In genomic region chr10:100037758-100038315, GRCh38 we compare ENCODE assay signal across 27 cellular contexts. TPM values are rescaled to one million over a fixed set of nuclear protein-coding genes. Genes with fewer than 3 reads are reported as not detected.
DNase-seq lines count a peak whose midpoint lies in the region; ATAC-seq, FAIRE-seq and TF ChIP-seq lines count a peak whose summit lies in the region.
"Had no signal": no experiment of that assay in that cellular context is flagged by ENCODE, and none has a peak within 500 bp of the region (broad histone marks: within the 10 kb centered on the region; RNA-seq: fewer than 3 reads in every experiment).

No MANE protein-coding gene starts in this region.

- H3K9me1 ChIP-seq in IMR-90 (ENCODE audit: insufficient read depth, low read length) = no peaks in the 10 kb centered on the region

- TF ChIP-seq RAD21 in IMR-90 (IDR thresholded peaks at IDR 0.05; ENCODE audit: low read length) = no peak

- no peak overlapping the region for H2AK9ac ChIP-seq in IMR-90 (replicated peaks; ENCODE audit: low read depth, low read length, poor library complexity)

- H3K56ac ChIP-seq in IMR-90 (ENCODE audit: extremely low read depth, insufficient read depth, low read length) (no peak overlapping the region), mesendoderm (ENCODE audit: low read length) (peak overlapping the region; percentile 6)

- H3K4me1 ChIP-seq in BLaER1 treated with 17β-estradiol and CSF1 and Interleukin-3, amounts not matched to agents 10 nM and 100 nM = peaks cover 6 to 20% (median 13%) of the 10 kb centered on the region in 10 experiments; a peak in 19 of 20 replicates
- H3K4me1 ChIP-seq in IMR-90 (ENCODE audit: control insufficient read depth, insufficient read depth, low read length) (no peaks in the 10 kb centered on the region), mesendoderm (ENCODE audit: control insufficient read depth, low read depth, low read length) (peaks cover 6% of the 10 kb centered on the region), upper lobe of left lung (no peaks in the 10 kb centered on the region), A673 (ENCODE audit: insufficient read depth, low read length, poor library complexity, severe bottlenecking) (peaks cover 3% of the 10 kb centered on the region)

- no CpG with 5 or more reads among the region's 5 CpGs for WGBS in IMR-90 (ENCODE audit: extremely low coverage in 2 of 2, insufficient read length in 1 of 2), 2 experiments
- no CpG with 5 or more reads among the region's 5 CpGs for WGBS in mesendoderm (ENCODE audit: extremely low coverage, insufficient coverage, low lambda C conversion rate)
- WGBS in upper lobe of left lung, 2 donors = 87 to 94% methylated on average over 5 of the region's 5 CpGs

- H2BK20ac ChIP-seq in IMR-90 (ENCODE audit: low read depth, low read length) = no peak overlapping the region

- H3K27me3 ChIP-seq in BLaER1 treated with 17β-estradiol and CSF1 and Interleukin-3, amounts not matched to agents 10 nM and 100 nM = no peaks in the 10 kb centered on the region
- H3K27me3 ChIP-seq in IMR-90 (ENCODE audit: control insufficient read depth, insufficient read depth, low read length) = no peaks in the 10 kb centered on the region
- no peaks in the 10 kb centered on the region for H3K27me3 ChIP-seq in bronchial epithelial cell (ENCODE audit: control insufficient read depth, insufficient read depth, low read length)
- H3K27me3 ChIP-seq in mesendoderm (ENCODE audit: insufficient read depth, low read length, poor library complexity) = no peaks in the 10 kb centered on the region
- H3K27me3 ChIP-seq in upper lobe of left lung = no peaks in the 10 kb centered on the region
- H3K27me3 ChIP-seq in A673 (replicated peaks; ENCODE audit: insufficient read depth, low read depth, low read length, poor library complexity) = no peaks in the 10 kb centered on the region

- H3K4me3 ChIP-seq in BLaER1 treated with 17β-estradiol and CSF1 and Interleukin-3, amounts not matched to agents 10 nM and 100 nM = no peak overlapping the region
- H3K4me3 ChIP-seq in IMR-90 (ENCODE audit: insufficient read depth, low read depth, low read length) = no peak overlapping the region
- H3K4me3 ChIP-seq in bronchial epithelial cell (ENCODE audit: low read depth, low read length) = no peak overlapping the region
- no peak overlapping the region for H3K4me3 ChIP-seq in mesendoderm (ENCODE audit: low read length)
- no peak overlapping the region for H3K4me3 ChIP-seq in upper lobe of left lung
- H3K4me3 ChIP-seq in A673 (ENCODE audit: low read depth, low read length, poor library complexity, severe bottlenecking) = no peak overlapping the region
- H3K4me3 ChIP-seq: coronary artery, HAP-1 had no signal

- H3K9ac ChIP-seq in BLaER1 treated with 17β-estradiol and CSF1 and Interleukin-3, amounts not matched to agents 10 nM and 100 nM = no peak overlapping the region
- no peak overlapping the region for H3K9ac ChIP-seq in IMR-90 (ENCODE audit: low read depth, low read length)
- H3K9ac ChIP-seq in mesendoderm (ENCODE audit: low read length) = no peak overlapping the region

- H3K4ac ChIP-seq in IMR-90 (ENCODE audit: low read depth, low read length) (no peak overlapping the region), mesendoderm (ENCODE audit: low read depth, low read length) (peak overlapping the region; percentile 65)

- DNase-seq in IMR-90 (no peak), bronchial epithelial cell (ENCODE audit: low read depth) (peak; percentile 71), mesendoderm (no peak), upper lobe of left lung (no peak), A673 (ENCODE audit: low spot score) (no peak), GM13977 (ENCODE audit: low spot score) (no peak)
- DNase-seq in activated CD4-positive, alpha-beta T cell treated with anti-CD3 and anti-CD28 coated beads, Interleukin-2, amount 50 U/mL, for 48 hours = no peak
- DNase-seq: activated CD4-positive, alpha-beta T cell treated with anti-CD3 and anti-CD28 coated beads for 1 hour; activated naive CD8-positive, alpha-beta T cell treated with anti-CD3 and anti-CD28 coated beads for 36 hours; CD8-positive, alpha-beta memory T cell; DMS79 treated with DMSO at 0.1 percent for 48 hours; hippocampal formation; Karpas-422; kidney; NCI-H1092; NCI-H2081; posterior cingulate gyrus; stimulated activated CD4-positive, alpha-beta T cell treated with anti-CD3 and anti-CD28 coated beads, Interleukin-2, amount 100 ng/mL, for 24 hours; stimulated activated naive CD4-positive, alpha-beta T cell treated with Interleukin-2 at 50 U/mL for 16 hours had no signal

- no peak overlapping the region for H2AFZ ChIP-seq in IMR-90 (replicated peaks; ENCODE audit: low read length, poor library complexity)

- no peak for FAIRE-seq in bronchial epithelial cell (lab: Jason Lieb, UNC)
- FAIRE-seq: kidney, TTC549 had no signal

- H4K91ac ChIP-seq in IMR-90 (ENCODE audit: insufficient read depth, low read depth, low read length) = no peak overlapping the region

- in situ Hi-C loops in IMR-90 (cut with MboI; ENCODE audit: low sequenced_read_pairs) (no loop called here), GM13977 (cut with MboI; ENCODE audit: low pct_unique_long_range_greater_than_20kb, low sequenced_read_pairs, unreplicated experiment) (no loop called here)

- no peaks in the 10 kb centered on the region for H3K79me1 ChIP-seq in IMR-90 (ENCODE audit: low read depth in 1 of 2, low read length in 2 of 2)
- no peaks in the 10 kb centered on the region for H3K79me1 ChIP-seq in mesendoderm (ENCODE audit: low read length)

- no peak overlapping the region for H2BK120ac ChIP-seq in IMR-90 (ENCODE audit: low read depth, low read length)
- peak overlapping the region; percentile 61 for H2BK120ac ChIP-seq in mesendoderm (ENCODE audit: low read depth, low read length)

- peaks cover 0 to 3% (median 0%) of the 10 kb centered on the region in 11 experiments; a peak in 1 of 22 replicates for H3K9me3 ChIP-seq in BLaER1 treated with 17β-estradiol and CSF1 and Interleukin-3, amounts not matched to agents 10 nM and 100 nM (replicated peaks in 1 of 11)
- H3K9me3 ChIP-seq in IMR-90 (ENCODE audit: control insufficient read depth, insufficient read depth, low read length) (no peaks in the 10 kb centered on the region), upper lobe of left lung (no peaks in the 10 kb centered on the region), A673 (ENCODE audit: low read depth, low read length, poor library complexity, severe bottlenecking) (no peaks in the 10 kb centered on the region)
- H3K9me3 ChIP-seq: HAP-1 had no signal

- dilution Hi-C loops in IMR-90 (cut with HindIII; ENCODE audit: low sequenced_read_pairs, unreplicated experiment) = no loop called here

- BruUV-seq in IMR-90 (replicated peaks; lab: Mats Ljungman, UMichigan) = no TSS peak
- BruUV-seq in A673 (replicated peaks; lab: Mats Ljungman, UMichigan) = no TSS peak

- H2AK5ac ChIP-seq in IMR-90 (ENCODE audit: low read depth, low read length) = no peak overlapping the region
- H2AK5ac ChIP-seq in mesendoderm (ENCODE audit: low read length) = no peak overlapping the region

- H3K79me2 ChIP-seq in mesendoderm (ENCODE audit: control insufficient read depth, insufficient read depth, low read length) = no peaks in the 10 kb centered on the region

- POLR2A ChIA-PET in IMR-90 (lab: Charles Lee; ENCODE audit: unreplicated experiment) (no interaction called here), A673 (lab: Charles Lee; ENCODE audit: low non-redundant PET) (interaction anchor here (0.5 kb wide), 1 partner anchor 161 kb away, joined by 3 read pairs; no protein-coding TSS in a partner anchor)

- H2BK5ac ChIP-seq in IMR-90 (ENCODE audit: low read depth, low read length, poor library complexity, severe bottlenecking) = no peak overlapping the region
- no peak overlapping the region for H2BK5ac ChIP-seq in mesendoderm (ENCODE audit: low read length)

- TF ChIP-seq CTCF in IMR-90 (conservative IDR thresholded peaks at IDR 0.05; ENCODE audit: low read depth, low read length) (no peak), bronchial epithelial cell (IDR thresholded peaks at IDR 0.05; ENCODE audit: insufficient read depth, low read length, severe bottlenecking) (no peak), upper lobe of left lung (IDR thresholded peaks at IDR 0.05) (no peak), A673 (conservative IDR thresholded peaks at IDR 0.05; ENCODE audit: low read depth, low read length) (no peak), GM13977 (IDR thresholded peaks at IDR 0.05; ENCODE audit: extremely low read depth, insufficient read depth, missing control alignments) (no peak)

- intact Hi-C loops in IMR-90 (cut with micrococcal nuclease) (no loop called here), A673 (cut with micrococcal nuclease; ENCODE audit: unreplicated experiment) (no loop called here)

- H4K20me1 ChIP-seq in BLaER1 treated with 17β-estradiol and CSF1 and Interleukin-3, amounts not matched to agents 10 nM and 100 nM = no peaks in the 10 kb centered on the region
- H4K20me1 ChIP-seq in IMR-90 (ENCODE audit: insufficient read depth, low read length) = no peaks in the 10 kb centered on the region

- no peak overlapping the region for H3K23ac ChIP-seq in IMR-90 (ENCODE audit: low read depth, low read length)
- no peak overlapping the region for H3K23ac ChIP-seq in mesendoderm (ENCODE audit: low read length)

- ATAC-seq in IMR-90 (ENCODE audit: low read depth) = no peak
- ATAC-seq in upper lobe of left lung (ENCODE audit: low FRiP score in 2 of 2) = no peak

- no peak overlapping the region for H3K18ac ChIP-seq in IMR-90 (ENCODE audit: low read depth, low read length)
- H3K18ac ChIP-seq in mesendoderm (ENCODE audit: low read length) = peak overlapping the region; percentile 76

- H2BK15ac ChIP-seq in IMR-90 (ENCODE audit: low read depth, low read length) (no peak overlapping the region), mesendoderm (replicated peaks; ENCODE audit: low read depth) (no peak overlapping the region)

- no peak overlapping the region for H3K27ac ChIP-seq in BLaER1 treated with 17β-estradiol and CSF1 and Interleukin-3, amounts not matched to agents 10 nM and 100 nM
- H3K27ac ChIP-seq in IMR-90 (ENCODE audit: insufficient read depth, low read length) (no peak overlapping the region), mesendoderm (ENCODE audit: low read depth, low read length) (no peak overlapping the region), upper lobe of left lung (no peak overlapping the region), A673 (ENCODE audit: low read depth, low read length, poor library complexity, severe bottlenecking) (no peak overlapping the region)
- H3K27ac ChIP-seq: coronary artery had no signal

- H3K14ac ChIP-seq in IMR-90 (replicated peaks; ENCODE audit: low read depth, low read length) = no peak overlapping the region

- H4K5ac ChIP-seq in IMR-90 (ENCODE audit: low read depth, low read length) (no peak overlapping the region), mesendoderm (ENCODE audit: low read length) (no peak overlapping the region)

- no peaks in the 10 kb centered on the region for H3K36me3 ChIP-seq in BLaER1 treated with 17β-estradiol and CSF1 and Interleukin-3, amounts not matched to agents 10 nM and 100 nM
- H3K36me3 ChIP-seq in IMR-90 (ENCODE audit: control insufficient read depth, insufficient read depth, low read length) (no peaks in the 10 kb centered on the region), bronchial epithelial cell (ENCODE audit: control insufficient read depth, insufficient read depth, low read length) (no peaks in the 10 kb centered on the region), mesendoderm (ENCODE audit: control insufficient read depth, insufficient read depth, low read length) (no peaks in the 10 kb centered on the region), upper lobe of left lung (no peaks in the 10 kb centered on the region), A673 (ENCODE audit: insufficient read depth, low read length, poor library complexity, severe bottlenecking) (no peaks in the 10 kb centered on the region)
- H3K36me3 ChIP-seq: HAP-1 had no signal

- peak overlapping the region in 9 of 11 experiments; percentile 27 to 67 (median 50); a peak in 17 of 22 replicates for H3K4me2 ChIP-seq in BLaER1 treated with 17β-estradiol and CSF1 and Interleukin-3, amounts not matched to agents 10 nM and 100 nM
- H3K4me2 ChIP-seq in IMR-90 (ENCODE audit: low read depth, low read length) (no peak overlapping the region), mesendoderm (ENCODE audit: low read length) (no peak overlapping the region)

- TF ChIP-seq POLR2A in IMR-90 (IDR thresholded peaks at IDR 0.05; ENCODE audit: low read depth, low read length) (no peak), upper lobe of left lung (IDR thresholded peaks at IDR 0.05) (no peak)

- H4K8ac ChIP-seq in IMR-90 (ENCODE audit: low read depth in 2 of 2, low read length in 2 of 2) (no peak overlapping the region), mesendoderm (ENCODE audit: low read depth, low read length) (no peak overlapping the region)

- CTCF ChIA-PET in IMR-90 (lab: Yijun Ruan, JAX) = no interaction called here
- CTCF ChIA-PET in A673 (lab: Charles Lee) = no interaction called here

- no peak for TF ChIP-seq EP300 in upper lobe of left lung (IDR thresholded peaks at IDR 0.05)

RNA-seq across cellular contexts. Expression of gene DNMBP, which starts 28.1 kb away (rescaled TPM):
- total RNA-seq in IMR-90 (2012; rRNA removed) = 10.9 and 13.6 TPM in 2 replicates
- polyA plus RNA-seq in IMR-90 (2012; rRNA removed) = 13.6 and 14.3 TPM in 2 replicates
- polyA plus RNA-seq in IMR-90 (2012; cell fraction: cytosol; rRNA removed) = 6.4 and 7.7 TPM in 2 replicates
- polyA plus RNA-seq in IMR-90 (2012; cell fraction: nucleus; rRNA removed; ENCODE audit: low replicate concordance) = 22.1 and 44.3 TPM in 2 replicates
- 4.0 and 5.0 TPM in 2 replicates for total RNA-seq in bronchial epithelial cell
- 9.3 TPM for polyA plus RNA-seq in mesendoderm (2013, experiment 1 of 2)
- polyA plus RNA-seq in mesendoderm (2013, experiment 2 of 2) = 9.5 TPM
- 10 to 100 TPM; 10.1 to 18.9 (median 12.6) TPM for total RNA-seq in upper lobe of left lung
- 23.6 and 28.0 TPM in 2 replicates for total RNA-seq in A673 (2021)

RNA-seq across cellular contexts. Expression of gene CPN1, which starts 43.8 kb away (rescaled TPM):
- total RNA-seq in IMR-90 (2012; rRNA removed) = not detected in 2 replicates
- not detected in 2 replicates for polyA plus RNA-seq in IMR-90 (2012; rRNA removed)
- polyA plus RNA-seq in IMR-90 (2012; cell fraction: cytosol; rRNA removed) = not detected in 2 replicates
- not detected in 2 replicates for polyA plus RNA-seq in IMR-90 (2012; cell fraction: nucleus; rRNA removed; ENCODE audit: low replicate concordance)
- not detected in 2 replicates for total RNA-seq in bronchial epithelial cell
- polyA plus RNA-seq in mesendoderm (2013, experiment 1 of 2) = 0.24 TPM
- polyA plus RNA-seq in mesendoderm (2013, experiment 2 of 2) = 0.21 TPM
- not detected for total RNA-seq in upper lobe of left lung
- total RNA-seq in A673 (2021) = not detected in 2 replicates
- total RNA-seq: activated naive CD8-positive, alpha-beta T cell treated with anti-CD3 and anti-CD28 coated beads for 36 hours; activated T-helper 1 cell treated with anti-CD3 and anti-CD28 coated beads, Interleukin-12 subunit alpha, Interleukin-12 subunit beta, Interleukin-2, Interleukin-4 antibody, amounts not matched to agents 30 ng/mL and 10 ng/mL and 1 ng/mL, durations not matched to agents 14 hours and 24 hours and 36 hours; CD8-positive, alpha-beta memory T cell; HT-29; kidney; mesenteric fat pad; NCI-H460 had no signal
- polyA plus RNA-seq: CD8-positive, alpha-beta memory T cell had no signal

Comparison
In these comparisons a context has a peak if more than half of its experiments do, and no peak if none do; other contexts are left out.
1. H3K4me2 ChIP-seq: peak in BLaER1 treated with 17β-estradiol and CSF1 and Interleukin-3, amounts not matched to agents 10 nM and 100 nM (9 of 11); none in IMR-90 (single experiment) and mesendoderm (single experiment).